8 cellular contexts compared by ENCODE assay signal in the genomic region with DNA sequence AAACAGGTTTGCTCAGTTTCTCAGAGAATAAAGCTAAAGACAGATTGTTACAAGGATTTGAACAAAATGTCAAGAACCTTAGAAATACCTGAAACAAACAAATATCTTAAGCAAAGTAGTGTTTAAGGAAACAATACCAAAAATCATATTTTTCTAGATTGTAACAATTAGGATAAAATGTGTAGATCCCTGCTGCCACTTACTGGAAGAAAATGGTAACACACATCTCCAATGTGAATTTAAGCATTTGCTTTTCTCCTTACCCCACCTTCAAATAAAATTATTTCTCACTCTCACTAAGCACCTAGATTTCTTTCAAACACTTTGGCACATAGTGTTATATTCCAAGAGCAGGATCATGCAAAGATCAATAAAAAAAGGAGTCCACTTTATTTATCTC. TPM values are rescaled to one million over a fixed set of nuclear protein-coding genes. Genes with fewer than 3 reads are reported as not detected.
DNase-seq lines count a peak whose midpoint lies in the region; ATAC-seq and TF ChIP-seq lines count a peak whose summit lies in the region.

No MANE protein-coding gene starts in this region.

- TF ChIP-seq POLR2A in spleen (IDR thresholded peaks at IDR 0.05), result no peak

- no peak overlapping the region for H3K27ac ChIP-seq in spleen

- H3K9me3 ChIP-seq in spleen, result no peaks in the 10 kb centered on the region

- no peak for ATAC-seq in GM18861 (IDR thresholded peaks at IDR 0.05; ENCODE audit: unreplicated experiment)

- peak in 5 of 11 experiments; percentile 10 to 32 (median 20) for TF ChIP-seq CTCF in spleen (IDR thresholded peaks at IDR 0.05 in 8 of 11, conservative IDR thresholded peaks at IDR 0.05 in 3 of 11)

- peaks cover 0 to 73% (median 47%) of the 10 kb centered on the region in 6 donors for H3K36me3 ChIP-seq in spleen

- H3K4me1 ChIP-seq in spleen, result peaks cover 0 to 13% (median 1%) of the 10 kb centered on the region in 6 donors

- no peak overlapping the region for H3K4me3 ChIP-seq in spleen

- no peaks in the 10 kb centered on the region for H3K27me3 ChIP-seq in spleen (replicated peaks in 1 of 7)

- intact Hi-C loops in spleen (cut with DNase I; ENCODE audit: low total_unique reads), result no loop called here

- DNase-seq in NCI-H2107 treated with DMSO at 0.1 percent for 48 hours (lab: John Stamatoyannopoulos, UW; ENCODE audit: unreplicated experiment), result peak; percentile 7
- DNase-seq in NCI-H2107 (lab: John Stamatoyannopoulos, UW), result no peak
- DNase-seq in NAMALWA (ENCODE audit: low spot score), result peak; percentile 32
- peak; percentile 29 for DNase-seq in dermis blood vessel endothelial cell
- peak; percentile 19 for DNase-seq in renal cortical epithelial cell (ENCODE audit: low read depth)
- DNase-seq in spleen, result no peak
- no peak for DNase-seq in HUDEP-2 (lab: John Stamatoyannopoulos, UW; ENCODE audit: unreplicated experiment in 76 of 76)

RNA-seq across cellular contexts. Expression of a gene that starts 34.9 kb away (rescaled TPM):
- total RNA-seq in dermis blood vessel endothelial cell (41.0 and 44.4 TPM in 2 replicates), renal cortical epithelial cell (51.2 and 70.1 TPM in 2 replicates), spleen (10 to 100 TPM; 39.2 to 58.3 (median 44.5) TPM)
- 10 to 100 TPM; 42.7 to 55.0 (median 52.3) TPM for polyA plus RNA-seq in spleen

Comparison
In these comparisons a context has a peak if more than half of its experiments do, and no peak if none do; other contexts are left out.
1. DNase-seq: peak in NCI-H2107 treated with DMSO at 0.1 percent for 48 hours (single experiment), NAMALWA (single experiment), dermis blood vessel endothelial cell (single experiment) and renal cortical epithelial cell (single experiment); none in NCI-H2107 (single experiment), spleen (single experiment) and HUDEP-2 (0 of 76).